Comparison of ENCODE assay signal across 14 cellular contexts in genomic region chr17:68260051-68260762, GRCh38. TPM values are rescaled to one million over a fixed set of nuclear protein-coding genes. Genes with fewer than 3 reads are reported as not detected.
DNase-seq lines count a peak whose midpoint lies in the region; ATAC-seq and TF ChIP-seq lines count a peak whose summit lies in the region.
"Had no signal": no experiment of that assay in that cellular context is flagged by ENCODE, and none has a peak within 500 bp of the region (broad histone marks: within the 10 kb centered on the region; RNA-seq: fewer than 3 reads in every experiment).

No MANE protein-coding gene starts in this region.

- peaks cover 23% of the 10 kb centered on the region for H3K36me3 Mint-ChIP-seq in CD4-positive, CD25-positive, alpha-beta regulatory T cell
- peaks cover 27% of the 10 kb centered on the region for H3K36me3 Mint-ChIP-seq in activated B cell treated with CpG ODN at 0.5 μM for 24 hours (ENCODE audit: low read depth)

- H3K9ac ChIP-seq in DND-41 (ENCODE audit: low read depth, low read length), result peak overlapping the region; percentile 24

- H3K27ac Mint-ChIP-seq in CD4-positive, CD25-positive, alpha-beta regulatory T cell, result peak overlapping the region; percentile 38 to 97 (median 91)
- peak overlapping the region; percentile 84 for H3K27ac Mint-ChIP-seq in activated B cell treated with CpG ODN at 0.5 μM for 24 hours

- peak overlapping the region in 3 of 4 donors; percentile 55 to 82 (median 80) for H3K4me3 Mint-ChIP-seq in CD4-positive, CD25-positive, alpha-beta regulatory T cell
- no peak overlapping the region for H3K4me3 Mint-ChIP-seq in activated B cell treated with CpG ODN at 0.5 μM for 24 hours

- H3K27me3 ChIP-seq in CD4-positive, CD25-positive, alpha-beta regulatory T cell (ENCODE audit: control insufficient read depth, insufficient read depth, low read length), result no peaks in the 10 kb centered on the region
- no peaks in the 10 kb centered on the region for H3K27me3 ChIP-seq in DND-41 (ENCODE audit: insufficient read depth, low read length, poor library complexity)
- H3K27me3 ChIP-seq in layer of hippocampus (ENCODE audit: control insufficient read depth, insufficient read depth, low read length), result no peaks in the 10 kb centered on the region

- DNase-seq in CD4-positive, CD25-positive, alpha-beta regulatory T cell, result no peak
- DNase-seq in DND-41, result no peak
- DNase-seq in activated B cell treated with CpG ODN at 0.5 μM for 24 hours, result no peak
- DNase-seq in GM13976 (ENCODE audit: low spot score), result no peak
- no peak for DNase-seq in activated CD4-positive, CD25-positive, alpha-beta regulatory T cell (lab: John Stamatoyannopoulos, UW)
- DNase-seq in SHP77 treated with DMSO at 0.1 percent for 48 hours (lab: John Stamatoyannopoulos, UW), result no peak
- no peak for DNase-seq in effector CD8-positive, alpha-beta T cell (lab: John Stamatoyannopoulos, UW)
- DNase-seq: activated CD4-positive, alpha-beta T cell treated with anti-CD3 and anti-CD28 coated beads, Interleukin-2, amount 50 U/mL, for 1 hour; amniotic stem cell; MV-4-11; NCI-H526 treated with DMSO at 0.1 percent for 48 hours had no signal

- no peak overlapping the region for H3K4me2 ChIP-seq in DND-41 (ENCODE audit: insufficient read depth, low read length)

- H4K20me1 ChIP-seq in DND-41 (ENCODE audit: insufficient read depth, low read length), result no peaks in the 10 kb centered on the region

- intact Hi-C loops in activated B cell treated with CpG ODN at 0.5 μM for 24 hours (cut with micrococcal nuclease), result loop anchor here (10.0 kb wide), 1 partner anchor 985 kb away; no protein-coding TSS in a partner anchor

- no peaks in the 10 kb centered on the region for H3K9me3 ChIP-seq in CD4-positive, CD25-positive, alpha-beta regulatory T cell (ENCODE audit: control insufficient read depth in 2 of 2, low read length in 2 of 2)
- no peaks in the 10 kb centered on the region for H3K9me3 ChIP-seq in DND-41 (ENCODE audit: insufficient read depth, low read length, severe bottlenecking)
- H3K9me3 ChIP-seq: thoracic aorta had no signal

- no peaks in the 10 kb centered on the region for H3K79me2 ChIP-seq in DND-41 (ENCODE audit: insufficient read depth, low read length)

- no peak for ATAC-seq in CD4-positive, CD25-positive, alpha-beta regulatory T cell (ENCODE audit: low read depth in 2 of 2)
- no peak for ATAC-seq in DND-41 (ENCODE audit: insufficient read depth, low read depth)
- ATAC-seq in activated B cell treated with CpG ODN at 0.5 μM for 24 hours (ENCODE audit: low read depth), result no peak

- peaks cover 22 to 63% (median 50%) of the 10 kb centered on the region in 4 donors for H3K4me1 Mint-ChIP-seq in CD4-positive, CD25-positive, alpha-beta regulatory T cell
- peaks cover 65% of the 10 kb centered on the region for H3K4me1 Mint-ChIP-seq in activated B cell treated with CpG ODN at 0.5 μM for 24 hours

- TF ChIP-seq CTCF in DND-41 (IDR thresholded peaks at IDR 0.05; ENCODE audit: borderline replicate concordance, extremely low read depth, low read length, poor library complexity, severe bottlenecking) (no peak), activated B cell treated with CpG ODN at 0.5 μM for 24 hours (IDR thresholded peaks at IDR 0.05) (no peak), GM13976 (IDR thresholded peaks at IDR 0.05; ENCODE audit: borderline replicate concordance, control extremely low read depth, extremely low read depth, insufficient read depth, missing control alignments) (no peak)

- CTCF ChIA-PET in activated B cell treated with CpG ODN at 0.5 μM for 24 hours (lab: Charles Lee), result interaction anchor here (1.0 to 5.8 kb wide), 4 partner anchors 24 to 175 kb away, joined by 3 to 73 read pairs (median 26); no protein-coding TSS in a partner anchor

- no peaks in the 10 kb centered on the region for H3K9me3 Mint-ChIP-seq in CD4-positive, CD25-positive, alpha-beta regulatory T cell
- H3K9me3 Mint-ChIP-seq in activated B cell treated with CpG ODN at 0.5 μM for 24 hours, result no peaks in the 10 kb centered on the region

- no peaks in the 10 kb centered on the region for H3K36me3 ChIP-seq in CD4-positive, CD25-positive, alpha-beta regulatory T cell (ENCODE audit: control insufficient read depth, insufficient read depth, low read length)
- peaks cover 7% of the 10 kb centered on the region; the same call in 1 of the 2 replicates for H3K36me3 ChIP-seq in DND-41 (ENCODE audit: insufficient read depth, low read length)

- peaks cover 56% of the 10 kb centered on the region for H3K4me1 ChIP-seq in CD4-positive, CD25-positive, alpha-beta regulatory T cell (ENCODE audit: control insufficient read depth, insufficient read depth, low read length, poor library complexity, severe bottlenecking)
- H3K4me1 ChIP-seq in DND-41 (ENCODE audit: insufficient read depth, low read length), result peaks cover 73% of the 10 kb centered on the region

- no peak overlapping the region for H2AFZ ChIP-seq in DND-41 (ENCODE audit: low read depth, low read length)

- POLR2A ChIA-PET in activated B cell treated with CpG ODN at 0.5 μM for 24 hours (lab: Charles Lee), result interaction anchor here (0.6 to 5.3 kb wide), 15 partner anchors 12 to 197 kb away, joined by 3 to 66 read pairs (median 4); partner anchors contain the start of genes AMZ2, ARSG, SLC16A6 and WIPI1

- in situ Hi-C loops in GM13976 (cut with MboI; ENCODE audit: low sequenced_read_pairs, unreplicated experiment), result loop anchor here (5.0 to 10.0 kb wide), 2 partner anchors 93 to 175 kb away; no protein-coding TSS in a partner anchor

- peak overlapping the region; percentile 29 for H3K4me3 ChIP-seq in CD4-positive, CD25-positive, alpha-beta regulatory T cell (ENCODE audit: low read depth, low read length)
- no peak overlapping the region for H3K4me3 ChIP-seq in DND-41 (ENCODE audit: low read depth in 1 of 2, low read length in 2 of 2)
- H3K4me3 ChIP-seq: skin epidermis had no signal

- peak overlapping the region; percentile 96 for H3K27ac ChIP-seq in CD4-positive, CD25-positive, alpha-beta regulatory T cell (ENCODE audit: insufficient read depth, low read length, poor library complexity, severe bottlenecking)
- H3K27ac ChIP-seq in DND-41 (ENCODE audit: low read length) (peak overlapping the region; percentile 64), layer of hippocampus (ENCODE audit: low read depth, low read length) (peak overlapping the region; percentile 18)
- H3K27ac ChIP-seq: thoracic aorta had no signal

- H3K27me3 Mint-ChIP-seq in CD4-positive, CD25-positive, alpha-beta regulatory T cell, result no peaks in the 10 kb centered on the region
- H3K27me3 Mint-ChIP-seq in activated B cell treated with CpG ODN at 0.5 μM for 24 hours, result no peaks in the 10 kb centered on the region

RNA-seq across cellular contexts. Expression of gene AMZ2, which starts 12.4 kb away (rescaled TPM):
- 58.6 TPM for total RNA-seq in CD4-positive, CD25-positive, alpha-beta regulatory T cell
- 100 to 1,000 TPM; 102 to 116 (median 114) TPM for polyA plus RNA-seq in CD4-positive, CD25-positive, alpha-beta regulatory T cell
- 42.1 and 55.4 TPM in 2 replicates for total RNA-seq in activated B cell treated with CpG ODN at 0.5 μM for 24 hours

RNA-seq across cellular contexts. Expression of gene SLC16A6, which starts 30.7 kb away (rescaled TPM):
- 11.5 TPM for total RNA-seq in CD4-positive, CD25-positive, alpha-beta regulatory T cell
- polyA plus RNA-seq in CD4-positive, CD25-positive, alpha-beta regulatory T cell, result 1 to 10 TPM; 1.9 to 5.1 (median 3.0) TPM
- 10.2 and 11.0 TPM in 2 replicates for total RNA-seq in activated B cell treated with CpG ODN at 0.5 μM for 24 hours

RNA-seq across cellular contexts. Expression of gene ARSG, which starts 31.1 kb away (rescaled TPM):
- 21.8 TPM for total RNA-seq in CD4-positive, CD25-positive, alpha-beta regulatory T cell
- polyA plus RNA-seq in CD4-positive, CD25-positive, alpha-beta regulatory T cell, result 10 to 100 TPM; 10.3 to 13.7 (median 12.5) TPM
- 15.5 and 19.6 TPM in 2 replicates for total RNA-seq in activated B cell treated with CpG ODN at 0.5 μM for 24 hours

Comparison
In these comparisons a context has a peak if more than half of its experiments do, and no peak if none do; other contexts are left out.
1. H3K27ac ChIP-seq: peak in every context shown above with its lines; median percentile 96 in CD4-positive, CD25-positive, alpha-beta regulatory T cell; 64 in DND-41; 18 in layer of hippocampus.